ENCODE assay signal across 8 cellular contexts in the genomic region with DNA sequence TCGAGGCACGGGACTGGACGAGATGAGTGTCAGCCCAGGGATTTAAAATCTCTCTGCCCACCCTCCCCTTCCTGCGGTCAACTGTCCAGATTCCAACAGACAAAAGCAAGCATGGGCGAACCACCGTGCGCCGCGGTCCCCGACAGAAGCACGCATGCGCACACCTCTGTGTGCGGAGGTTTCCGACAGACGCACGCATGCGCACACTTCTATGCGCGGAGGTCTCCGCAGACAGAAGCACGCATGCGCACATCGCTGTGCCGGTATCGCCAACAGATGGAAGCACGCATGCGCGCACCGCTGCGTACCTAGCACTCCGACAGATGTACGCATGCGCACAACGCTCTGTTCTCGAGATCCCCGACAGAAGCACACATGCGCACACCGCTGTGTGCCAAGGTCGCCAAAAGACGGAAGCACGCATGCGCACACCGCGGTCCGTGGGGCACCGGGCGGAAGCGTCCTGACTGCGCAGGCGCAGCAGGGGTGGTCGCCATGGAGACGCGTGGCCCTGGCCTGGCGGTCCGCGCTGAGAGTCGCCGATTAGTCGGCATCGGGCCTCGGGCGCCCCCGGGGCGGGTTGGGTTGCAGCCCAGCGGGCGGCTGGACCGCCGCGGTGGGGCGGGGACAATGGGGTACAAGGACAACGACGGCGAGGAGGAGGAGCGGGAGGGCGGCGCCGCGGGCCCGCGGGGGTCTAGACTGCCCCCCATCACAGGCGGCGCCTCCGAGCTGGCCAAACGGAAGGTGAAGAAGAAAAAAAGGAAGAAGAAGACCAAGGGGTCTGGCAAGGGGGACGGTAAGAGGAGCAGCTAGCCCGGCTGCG. TPM values are rescaled to one million over a fixed set of nuclear protein-coding genes. Genes with fewer than 3 reads are reported as not detected.
DNase-seq lines count a peak whose midpoint lies in the region; ATAC-seq, FAIRE-seq and TF ChIP-seq lines count a peak whose summit lies in the region.

No MANE protein-coding gene starts in this region.

- POLR2A ChIA-PET in WTC11 (lab: Charles Lee), result interaction anchor here (1.5 kb wide), 1 partner anchor 16 kb away, joined by 5 read pairs; no protein-coding TSS in a partner anchor

- no peaks in the 10 kb centered on the region for H3K9me3 ChIP-seq in small intestine (ENCODE audit: control insufficient read depth, low read depth)

- H3K4me1 ChIP-seq in small intestine (ENCODE audit: control insufficient read depth in 2 of 2, insufficient read depth in 1 of 2, low read depth in 1 of 2, low read length in 1 of 2), result peaks cover 3 to 8% of the 10 kb centered on the region in 2 donors

- no peak for FAIRE-seq in small intestine (lab: Jason Lieb, UNC)

- H3K27ac ChIP-seq in caudate nucleus (ENCODE audit: low read depth, low read length) (peak overlapping the region; percentile 87), small intestine (ENCODE audit: low read depth in 1 of 2, low read length in 1 of 2) (peak overlapping the region in 1 of 2 donors; percentile 80)

- peak overlapping the region; percentile 55 for H3K27ac Mint-ChIP-seq in WTC11

- H3K27me3 Mint-ChIP-seq in WTC11 (ENCODE audit: low read depth), result peaks cover 19% of the 10 kb centered on the region

- H3K27me3 ChIP-seq in small intestine (ENCODE audit: control insufficient read depth in 2 of 2, insufficient read depth in 2 of 2, low read length in 2 of 2), result no peaks in the 10 kb centered on the region

- peak; percentile 100 for DNase-seq in AG08395 (ENCODE audit: low spot score)
- DNase-seq in NCI-H2227 treated with DMSO at 0.1 percent for 48 hours (lab: John Stamatoyannopoulos, UW), result peak; percentile 99
- peak; percentile 100 for DNase-seq in WTC11 (ENCODE audit: low spot score)
- DNase-seq in caudate nucleus (lab: John Stamatoyannopoulos, UW), result peak; percentile 75 to 99 (median 96)
- DNase-seq in iPS-NIHi7 (ENCODE audit: extremely low spot score), result peak; percentile 98
- DNase-seq in small intestine, result peak; percentile 100

- peaks cover 19% of the 10 kb centered on the region for H3K4me1 Mint-ChIP-seq in WTC11

- 1 to 2% (median 1%) methylated on average over 76 to 87 of the region's 87 CpGs for WGBS in small intestine, 3 donors

- no peak for TF ChIP-seq CTCF in WTC11 (IDR thresholded peaks at IDR 0.05)

- peak overlapping the region; percentile 51 to 69 for H3K4me3 ChIP-seq in small intestine (ENCODE audit: low read depth in 1 of 2, low read length in 2 of 2)

- H3K36me3 Mint-ChIP-seq in WTC11, result 0 out of 2 replicates have a peak, but pooled peaks cover 3% of the 10 kb centered on the region

- ATAC-seq in GM18909 (IDR thresholded peaks at IDR 0.05; ENCODE audit: poor library complexity, unreplicated experiment), result peak; percentile 87
- ATAC-seq in HG03159 (IDR thresholded peaks at IDR 0.05; ENCODE audit: unreplicated experiment), result peak; percentile 74
- peak; percentile 78 for ATAC-seq in WTC11

- H3K4me3 Mint-ChIP-seq in WTC11, result peak overlapping the region; percentile 81

- H3K36me3 ChIP-seq in small intestine (ENCODE audit: control insufficient read depth in 2 of 2, insufficient read depth in 2 of 2, low read length in 2 of 2), result peaks cover 0 to 2% of the 10 kb centered on the region in 2 donors

- H3K9me3 Mint-ChIP-seq in WTC11, result peaks cover 5% of the 10 kb centered on the region

- CTCF ChIA-PET in WTC11 (lab: Charles Lee), result interaction anchor here (0.6 to 2.3 kb wide), 9 partner anchors 13 to 589 kb away, joined by 3 to 14 read pairs (median 5); a partner anchor contains a TSS

TF ChIP-seq in WTC11, 78 proteins besides CTCF, POLR2A, EP300 and RAD21 (continues in another document):
- TF ChIP-seq, protein P1, sequence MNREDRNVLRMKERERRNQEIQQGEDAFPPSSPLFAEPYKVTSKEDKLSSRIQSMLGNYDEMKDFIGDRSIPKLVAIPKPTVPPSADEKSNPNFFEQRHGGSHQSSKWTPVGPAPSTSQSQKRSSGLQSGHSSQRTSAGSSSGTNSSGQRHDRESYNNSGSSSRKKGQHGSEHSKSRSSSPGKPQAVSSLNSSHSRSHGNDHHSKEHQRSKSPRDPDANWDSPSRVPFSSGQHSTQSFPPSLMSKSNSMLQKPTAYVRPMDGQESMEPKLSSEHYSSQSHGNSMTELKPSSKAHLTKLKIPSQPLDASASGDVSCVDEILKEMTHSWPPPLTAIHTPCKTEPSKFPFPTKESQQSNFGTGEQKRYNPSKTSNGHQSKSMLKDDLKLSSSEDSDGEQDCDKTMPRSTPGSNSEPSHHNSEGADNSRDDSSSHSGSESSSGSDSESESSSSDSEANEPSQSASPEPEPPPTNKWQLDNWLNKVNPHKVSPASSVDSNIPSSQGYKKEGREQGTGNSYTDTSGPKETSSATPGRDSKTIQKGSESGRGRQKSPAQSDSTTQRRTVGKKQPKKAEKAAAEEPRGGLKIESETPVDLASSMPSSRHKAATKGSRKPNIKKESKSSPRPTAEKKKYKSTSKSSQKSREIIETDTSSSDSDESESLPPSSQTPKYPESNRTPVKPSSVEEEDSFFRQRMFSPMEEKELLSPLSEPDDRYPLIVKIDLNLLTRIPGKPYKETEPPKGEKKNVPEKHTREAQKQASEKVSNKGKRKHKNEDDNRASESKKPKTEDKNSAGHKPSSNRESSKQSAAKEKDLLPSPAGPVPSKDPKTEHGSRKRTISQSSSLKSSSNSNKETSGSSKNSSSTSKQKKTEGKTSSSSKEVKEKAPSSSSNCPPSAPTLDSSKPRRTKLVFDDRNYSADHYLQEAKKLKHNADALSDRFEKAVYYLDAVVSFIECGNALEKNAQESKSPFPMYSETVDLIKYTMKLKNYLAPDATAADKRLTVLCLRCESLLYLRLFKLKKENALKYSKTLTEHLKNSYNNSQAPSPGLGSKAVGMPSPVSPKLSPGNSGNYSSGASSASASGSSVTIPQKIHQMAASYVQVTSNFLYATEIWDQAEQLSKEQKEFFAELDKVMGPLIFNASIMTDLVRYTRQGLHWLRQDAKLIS (CRISPR knock-in tag; IDR thresholded peaks at IDR 0.05; ENCODE audit: borderline replicate concordance), result no peak
- 0 out of 2 replicates have a peak, but pooled peaks have one; percentile 18 for TF ChIP-seq FOXP1 (CRISPR knock-in tag; IDR thresholded peaks at IDR 0.05; ENCODE audit: borderline replicate concordance)
- TF ChIP-seq TEAD1 (CRISPR knock-in tag; IDR thresholded peaks at IDR 0.05), result 0 out of 2 replicates have a peak, but pooled peaks have one; percentile 16
- peak; percentile 50; the same call in 1 of the 2 replicates for TF ChIP-seq FOXK1 (CRISPR knock-in tag; IDR thresholded peaks at IDR 0.05)
- peak; percentile 42; the same call in 1 of the 2 replicates for TF ChIP-seq ZNF423 (CRISPR knock-in tag; IDR thresholded peaks at IDR 0.05)
- peak; percentile 81; the same call in 1 of the 2 replicates for TF ChIP-seq ZNF232 (CRISPR knock-in tag; IDR thresholded peaks at IDR 0.05)
- TF ChIP-seq, protein P2, sequence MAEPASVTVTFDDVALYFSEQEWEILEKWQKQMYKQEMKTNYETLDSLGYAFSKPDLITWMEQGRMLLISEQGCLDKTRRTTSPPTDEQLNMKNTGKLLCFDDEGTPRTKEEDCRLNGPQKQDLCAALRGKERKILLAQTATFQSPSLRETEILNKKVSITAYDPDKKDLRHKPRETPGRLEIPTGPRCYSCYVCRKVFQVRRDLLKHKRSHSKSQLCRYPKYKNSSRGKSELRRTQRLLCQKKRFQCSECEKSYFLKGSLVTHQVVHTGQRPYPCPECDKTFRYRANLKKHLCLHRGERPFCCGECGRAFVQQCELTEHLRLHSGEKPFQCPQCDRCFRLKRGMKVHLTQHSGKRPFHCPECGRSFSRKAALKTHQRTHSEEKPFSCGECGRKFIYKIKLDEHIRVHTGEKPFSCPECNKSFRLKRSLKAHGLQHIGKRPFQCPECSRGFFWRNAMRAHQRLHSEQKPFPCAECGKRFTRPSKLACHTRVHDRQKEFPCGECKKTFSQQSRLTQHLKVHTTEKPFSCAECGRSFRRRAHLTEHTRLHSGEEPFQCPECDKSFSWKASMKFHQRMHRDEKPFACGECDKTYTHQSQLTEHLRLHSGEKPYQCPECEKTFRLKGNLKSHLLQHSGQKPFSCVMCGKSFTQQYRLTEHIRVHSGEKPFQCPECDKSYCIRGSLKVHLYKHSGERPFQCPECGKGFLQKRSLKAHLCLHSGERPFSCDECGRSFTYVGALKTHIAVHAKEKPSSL (CRISPR knock-in tag; conservative IDR thresholded peaks at IDR 0.05), result no peak
- no peak for TF ChIP-seq HMGA2 (CRISPR knock-in tag; IDR thresholded peaks at IDR 0.05)
- TF ChIP-seq NR2C2 (CRISPR knock-in tag; IDR thresholded peaks at IDR 0.05), result no peak
- TF ChIP-seq ZNF317 (CRISPR knock-in tag; IDR thresholded peaks at IDR 0.05; ENCODE audit: borderline replicate concordance, low read depth), result no peak
- TF ChIP-seq ZNF138 (CRISPR knock-in tag; conservative IDR thresholded peaks at IDR 0.05), result no peak
- TF ChIP-seq GABPB1 (CRISPR knock-in tag; IDR thresholded peaks at IDR 0.05), result no peak
- no peak for TF ChIP-seq NFATC4 (CRISPR knock-in tag; IDR thresholded peaks at IDR 0.05)
- TF ChIP-seq, protein P3, sequence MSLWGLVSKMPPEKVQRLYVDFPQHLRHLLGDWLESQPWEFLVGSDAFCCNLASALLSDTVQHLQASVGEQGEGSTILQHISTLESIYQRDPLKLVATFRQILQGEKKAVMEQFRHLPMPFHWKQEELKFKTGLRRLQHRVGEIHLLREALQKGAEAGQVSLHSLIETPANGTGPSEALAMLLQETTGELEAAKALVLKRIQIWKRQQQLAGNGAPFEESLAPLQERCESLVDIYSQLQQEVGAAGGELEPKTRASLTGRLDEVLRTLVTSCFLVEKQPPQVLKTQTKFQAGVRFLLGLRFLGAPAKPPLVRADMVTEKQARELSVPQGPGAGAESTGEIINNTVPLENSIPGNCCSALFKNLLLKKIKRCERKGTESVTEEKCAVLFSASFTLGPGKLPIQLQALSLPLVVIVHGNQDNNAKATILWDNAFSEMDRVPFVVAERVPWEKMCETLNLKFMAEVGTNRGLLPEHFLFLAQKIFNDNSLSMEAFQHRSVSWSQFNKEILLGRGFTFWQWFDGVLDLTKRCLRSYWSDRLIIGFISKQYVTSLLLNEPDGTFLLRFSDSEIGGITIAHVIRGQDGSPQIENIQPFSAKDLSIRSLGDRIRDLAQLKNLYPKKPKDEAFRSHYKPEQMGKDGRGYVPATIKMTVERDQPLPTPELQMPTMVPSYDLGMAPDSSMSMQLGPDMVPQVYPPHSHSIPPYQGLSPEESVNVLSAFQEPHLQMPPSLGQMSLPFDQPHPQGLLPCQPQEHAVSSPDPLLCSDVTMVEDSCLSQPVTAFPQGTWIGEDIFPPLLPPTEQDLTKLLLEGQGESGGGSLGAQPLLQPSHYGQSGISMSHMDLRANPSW (CRISPR knock-in tag; conservative IDR thresholded peaks at IDR 0.05; ENCODE audit: low read depth), result no peak

RNA-seq across cellular contexts. Expression of a gene that starts 35.7 kb away (rescaled TPM):
- total RNA-seq in WTC11 (2021), result 16.0 to 19.4 TPM (median 18.4 TPM) in 3 replicates
- 10 to 100 TPM in 1 of 3 donors, 1 to 10 TPM in 2; 2.0 to 11.6 (median 3.7) TPM for polyA plus RNA-seq in small intestine

RNA-seq across cellular contexts. Expression of a gene that starts 57.5 kb away (rescaled TPM):
- 2.0 to 4.6 TPM (median 3.7 TPM) in 3 replicates for total RNA-seq in WTC11 (2021)
- 10 to 100 TPM; 10.5 to 18.8 (median 13.3) TPM for polyA plus RNA-seq in small intestine
